ENCODE assay signal across 10 cellular contexts in the genomic region with DNA sequence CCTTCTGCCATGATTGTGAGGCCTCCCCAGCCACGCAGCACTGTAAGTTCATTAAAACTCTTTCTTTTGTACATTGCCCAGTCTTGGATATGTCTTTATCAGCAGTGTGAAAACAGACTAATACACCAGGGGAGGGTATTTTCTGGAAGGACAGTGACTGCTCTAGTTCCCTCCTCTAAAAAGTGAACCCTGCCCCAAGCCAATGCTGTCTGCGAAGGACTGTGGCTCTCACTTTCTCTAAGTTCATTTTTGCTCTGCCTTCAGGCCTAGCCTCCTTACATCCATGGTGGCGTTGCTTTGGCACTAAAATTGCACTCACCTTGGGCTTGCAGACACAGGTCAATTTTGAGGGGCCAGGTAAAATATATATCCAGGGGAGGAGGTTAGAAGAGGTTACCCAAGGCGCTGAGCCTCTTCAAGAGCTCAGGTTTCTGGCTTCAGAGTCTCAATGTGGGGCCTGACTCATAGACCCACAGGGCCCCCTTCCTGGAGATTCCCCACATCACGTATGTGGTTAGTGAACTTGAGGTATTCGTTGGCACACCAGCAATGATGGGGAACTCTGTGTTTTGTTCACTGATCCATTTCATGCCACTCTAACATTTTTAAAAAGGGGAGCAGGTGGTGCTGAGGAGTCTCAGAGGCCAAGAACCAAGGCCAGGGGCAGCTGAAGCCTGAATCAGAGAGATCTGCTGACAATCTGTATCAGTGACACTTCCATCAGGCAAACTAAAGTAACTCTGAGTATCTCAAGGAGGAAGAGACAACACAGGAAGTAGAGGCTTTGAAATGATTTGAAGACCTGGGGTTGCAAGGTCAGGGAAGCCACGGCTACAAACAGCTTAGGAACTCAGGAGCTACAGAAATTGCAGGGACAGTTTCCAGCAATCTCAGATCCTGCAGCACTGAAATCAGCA.
A peak's percentile ranks its signal among the peaks of the same experiment; 100 is the strongest.
DNase-seq lines count a peak whose midpoint lies in the region; ATAC-seq and TF ChIP-seq lines count a peak whose summit lies in the region.
"Had no signal": no experiment of that assay in that cellular context is flagged by ENCODE, and none has a peak within 500 bp of the region (broad histone marks: within the 10 kb centered on the region; RNA-seq: fewer than 3 reads in every experiment).

No MANE protein-coding gene starts in this region.

- no peak for TF ChIP-seq POLR2A in stomach (IDR thresholded peaks at IDR 0.05)

- H3K36me3 ChIP-seq in stomach: no peaks in the 10 kb centered on the region
- H3K36me3 ChIP-seq: lower lobe of right lung had no signal

- no peaks in the 10 kb centered on the region for H3K4me1 ChIP-seq in stomach
- H3K4me1 ChIP-seq in right cardiac atrium (ENCODE audit: control insufficient read depth, insufficient read depth, low read length): no peaks in the 10 kb centered on the region
- H3K4me1 ChIP-seq: lower lobe of right lung had no signal

- peaks cover 0 to 25% (median 0%) of the 10 kb centered on the region in 3 donors for H3K27me3 ChIP-seq in stomach
- H3K27me3 ChIP-seq in right cardiac atrium (ENCODE audit: control insufficient read depth, insufficient read depth): no peaks in the 10 kb centered on the region

- H3K27ac Mint-ChIP-seq in CD14-positive monocyte: no peak overlapping the region

- peaks cover 1% of the 10 kb centered on the region for H3K4me1 Mint-ChIP-seq in CD14-positive monocyte

- peak; percentile 78 for DNase-seq in Daoy (ENCODE audit: low read depth)
- peak; percentile 24 for DNase-seq in activated T-cell treated with anti-CD3 and anti-CD28 coated beads for 1 hour (ENCODE audit: low read depth)
- DNase-seq in stimulated activated CD4-positive, alpha-beta T cell treated with anti-CD3 and anti-CD28 coated beads, Interleukin-1b, Interleukin-23, amount 100 ng/mL, for 1 hour (ENCODE audit: low read depth in 2 of 2): peak; percentile 17 to 29
- no peak for DNase-seq in stomach
- DNase-seq in CD14-positive monocyte (ENCODE audit: low spot score): no peak
- DNase-seq in right cardiac atrium: no peak
- DNase-seq: dorsolateral prefrontal cortex, lower lobe of right lung had no signal

- H3K9me3 Mint-ChIP-seq in CD14-positive monocyte: peaks cover 0 to 2% (median 0%) of the 10 kb centered on the region in 7 donors

- no peak overlapping the region for H3K27ac ChIP-seq in stomach
- no peak overlapping the region for H3K27ac ChIP-seq in right cardiac atrium (ENCODE audit: low read length)
- H3K27ac ChIP-seq: dorsolateral prefrontal cortex, lower lobe of right lung had no signal

- peaks cover 0 to 12% (median 8%) of the 10 kb centered on the region in 3 donors for H3K27me3 Mint-ChIP-seq in CD14-positive monocyte (ENCODE audit: low read depth in 3 of 3)

- TF ChIP-seq CTCF in stomach (IDR thresholded peaks at IDR 0.05): no peak
- no peak for TF ChIP-seq CTCF in CD14-positive monocyte (IDR thresholded peaks at IDR 0.05)

- H3K9me3 ChIP-seq in stomach: no peaks in the 10 kb centered on the region
- H3K9me3 ChIP-seq in right cardiac atrium (ENCODE audit: control insufficient read depth, low read length): no peaks in the 10 kb centered on the region
- H3K9me3 ChIP-seq: lower lobe of right lung had no signal

- H3K36me3 Mint-ChIP-seq in CD14-positive monocyte: no peaks in the 10 kb centered on the region

- peak; percentile 71 for ATAC-seq in HG03460 (IDR thresholded peaks at IDR 0.05; ENCODE audit: unreplicated experiment)
- no peak for ATAC-seq in right cardiac atrium
- no peak for ATAC-seq in HG03280 (IDR thresholded peaks at IDR 0.05; ENCODE audit: unreplicated experiment)
- ATAC-seq: lower lobe of right lung had no signal

- no peak overlapping the region for H3K4me3 ChIP-seq in stomach
- no peak overlapping the region for H3K4me3 ChIP-seq in right cardiac atrium (ENCODE audit: low read length)
- H3K4me3 ChIP-seq: dorsolateral prefrontal cortex, lower lobe of right lung had no signal

- no peak for TF ChIP-seq EP300 in stomach (IDR thresholded peaks at IDR 0.05)

- no peak overlapping the region for H3K4me3 Mint-ChIP-seq in CD14-positive monocyte

- 63 to 70% (median 67%) methylated on average over 7 of the region's 7 CpGs for WGBS in stomach, 5 donors
- WGBS in right cardiac atrium: 69% methylated on average over 7 of the region's 7 CpGs

- intact Hi-C loops in stomach (cut with DNase I; ENCODE audit: low total_unique reads): no loop called here
- intact Hi-C loops in CD14-positive monocyte (cut with micrococcal nuclease): no loop called here
- intact Hi-C loops in right cardiac atrium (cut with DNase I): no loop called here

Comparison
In these comparisons a context has a peak if more than half of its experiments do, and no peak if none do; other contexts are left out.
1. DNase-seq: peak in Daoy (single experiment), activated T-cell treated with anti-CD3 and anti-CD28 coated beads for 1 hour (single experiment) and stimulated activated CD4-positive, alpha-beta T cell treated with anti-CD3 and anti-CD28 coated beads, Interleukin-1b, Interleukin-23, amount 100 ng/mL, for 1 hour (2 of 2); none in stomach (single experiment), CD14-positive monocyte (single experiment) and right cardiac atrium (0 of 3).